Comparison of ENCODE assay signal across 7 cellular contexts in genomic region chr1:229342902-229343587, GRCh38. TPM values are rescaled to one million over a fixed set of nuclear protein-coding genes. Genes with fewer than 3 reads are reported as not detected.
DNase-seq lines count a peak whose midpoint lies in the region; ATAC-seq, FAIRE-seq and TF ChIP-seq lines count a peak whose summit lies in the region.

A gene with protein sequence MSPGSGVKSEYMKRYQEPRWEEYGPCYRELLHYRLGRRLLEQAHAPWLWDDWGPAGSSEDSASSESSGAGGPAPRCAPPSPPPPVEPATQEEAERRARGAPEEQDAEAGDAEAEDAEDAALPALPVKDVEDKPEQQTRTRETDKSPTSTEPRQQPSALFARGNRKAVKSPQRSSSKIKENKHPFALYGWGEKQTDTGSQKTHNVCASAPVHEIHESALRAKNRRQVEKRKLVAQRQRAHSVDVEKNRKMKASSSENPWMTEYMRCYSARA (minus strand): TSS chr1:229343047. CDS start chr1:229342465, 582 bp downstream.

- no peaks in the 10 kb centered on the region; the same call in 1 of the 2 replicates for H3K27me3 ChIP-seq in H9 (ENCODE audit: insufficient read depth, low read length)

- H3K79me2 ChIP-seq in H9 (ENCODE audit: insufficient read depth, low read length) = peaks cover 20% of the 10 kb centered on the region; the same call in 1 of the 2 replicates

- H4K20me1 ChIP-seq in H9 (ENCODE audit: control insufficient read depth, insufficient read depth, insufficient read length) = no peaks in the 10 kb centered on the region

- H3K14ac ChIP-seq in H9 (ENCODE audit: insufficient read depth, low read length) = peak within 1 kb of the TSS; percentile 77

- peaks cover 33 to 34% of the 10 kb centered on the region in 2 experiments for H3K4me1 Mint-ChIP-seq in H9

- no peak within 1 kb of the TSS for H3K23ac ChIP-seq in H9 (ENCODE audit: insufficient read length, low read depth, low read length)

- WGBS in H9 (ENCODE audit: extremely low coverage, insufficient read length, low lambda C conversion rate) = no CpG with 5 or more reads among the region's 57 CpGs

- H3K9me3 ChIP-seq in H9 (ENCODE audit: control insufficient read depth, low read depth, low read length) = no peaks in the 10 kb centered on the region

- no peak within 1 kb of the TSS for H2BK5ac ChIP-seq in H9 (ENCODE audit: insufficient read length, low read length)

- TF ChIP-seq POLR2A in GM12891 (IDR thresholded peaks at IDR 0.05; ENCODE audit: low read depth, low read length) = no peak

- peaks cover 6 to 9% of the 10 kb centered on the region in 2 experiments for H3K9me3 Mint-ChIP-seq in H9

- peaks cover 2% of the 10 kb centered on the region; the same call in 1 of the 2 replicates for H3K4me1 ChIP-seq in H9 (ENCODE audit: insufficient read depth, low read length)

- TF ChIP-seq CTCF in H9 (conservative IDR thresholded peaks at IDR 0.05) = no peak

- H3K4me2 ChIP-seq in H9 (ENCODE audit: insufficient read depth, insufficient read length, low read length) = peak within 1 kb of the TSS; percentile 77

- H2BK12ac ChIP-seq in H9 (ENCODE audit: insufficient read length, low read depth, low read length) = no peak within 1 kb of the TSS

- no peak within 1 kb of the TSS for H4K91ac ChIP-seq in H9 (ENCODE audit: insufficient read length, low read depth, low read length)

- H3K27ac ChIP-seq in H9 (ENCODE audit: insufficient read length, low read depth, low read length) (no peak within 1 kb of the TSS), cingulate gyrus (ENCODE audit: low read depth, low read length) (peak within 1 kb of the TSS; percentile 97)

- H3T11ph ChIP-seq in H9 (ENCODE audit: low read length) = no peak within 1 kb of the TSS

- H4K5ac ChIP-seq in H9 (ENCODE audit: insufficient read length, low read depth, low read length) = no peak within 1 kb of the TSS

- no peak within 1 kb of the TSS for H2AK5ac ChIP-seq in H9 (ENCODE audit: insufficient read length, low read length)

- H3K4me3 Mint-ChIP-seq in H9 = peak within 1 kb of the TSS; percentile 86 to 97

- H3K79me1 ChIP-seq in H9 (ENCODE audit: insufficient read depth, low read depth, low read length, poor library complexity, severe bottlenecking) = peaks cover 3% of the 10 kb centered on the region

- H2AFZ ChIP-seq in H9 (ENCODE audit: low read length) = no peak within 1 kb of the TSS

- peaks cover 49% of the 10 kb centered on the region for H3K27me3 Mint-ChIP-seq in H9 (ENCODE audit: low read depth)

- no peak within 1 kb of the TSS for H4K8ac ChIP-seq in H9 (replicated peaks; ENCODE audit: insufficient read length, low read depth, low read length)

- H3K4ac ChIP-seq in H9 (ENCODE audit: low read depth, low read length) = no peak within 1 kb of the TSS

- DNase-seq in GM12891 (ENCODE audit: insufficient read length, low spot score) (peak; percentile 45), H9 (peak; percentile 60), LoVo (ENCODE audit: low spot score) (peak; percentile 45), left kidney (ENCODE audit: low read depth, low spot score) (peak; percentile 74)
- peak; percentile 21 to 38 for DNase-seq in stimulated activated CD4-positive, alpha-beta T cell treated with anti-CD3 and anti-CD28 coated beads, Interleukin-2, amount 100 ng/mL, for 48 hours

- H3K9ac ChIP-seq in H9 (ENCODE audit: extremely low read depth, insufficient read length, low read length) = peak within 1 kb of the TSS; percentile 36

- H3K27ac Mint-ChIP-seq in H9 = no peak within 1 kb of the TSS; a peak in 1 of 7 replicates

- peak; percentile 37 to 44 for ATAC-seq in activated CD4-positive, CD25-positive, alpha-beta regulatory T cell treated with anti-CD3 and anti-CD28 coated beads, Interleukin-2, amount 50 U/mL, for 24 hours

- H2BK20ac ChIP-seq in H9 (ENCODE audit: low read depth, low read length, poor library complexity, severe bottlenecking) = no peak within 1 kb of the TSS

- peak within 1 kb of the TSS; percentile 81 for H3K18ac ChIP-seq in H9 (ENCODE audit: insufficient read length, low read depth, low read length)

- no peak within 1 kb of the TSS for H3K56ac ChIP-seq in H9 (ENCODE audit: insufficient read length, low read depth, low read length)

- H3K36me3 Mint-ChIP-seq in H9 (ENCODE audit: insufficient read depth in 1 of 3, low read depth in 3 of 3) = peaks cover 0 to 9% (median 5%) of the 10 kb centered on the region in 3 experiments; a peak in 3 of 7 replicates

- peak; percentile 48 for FAIRE-seq in GM12891 (lab: Jason Lieb, UNC)

- H2BK120ac ChIP-seq in H9 (ENCODE audit: low read depth, low read length, poor library complexity, severe bottlenecking) = no peak within 1 kb of the TSS

- H3K23me2 ChIP-seq in H9 (ENCODE audit: insufficient read length, low read depth, low read length, poor library complexity, severe bottlenecking) = peaks cover 4% of the 10 kb centered on the region

- H2BK15ac ChIP-seq in H9 (ENCODE audit: low read depth, low read length) = no peak within 1 kb of the TSS

TF ChIP-seq in GM12891, 5 proteins besides CTCF, POLR2A, EP300 and RAD21:
- TF ChIP-seq TAF1 (IDR thresholded peaks at IDR 0.05; ENCODE audit: low read depth, low read length) (no peak), POU2F2 (IDR thresholded peaks at IDR 0.05; ENCODE audit: low read depth, low read length) (no peak), SPI1 (IDR thresholded peaks at IDR 0.05; ENCODE audit: low read depth, low read length) (no peak), POLR2AphosphoS5 (IDR thresholded peaks at IDR 0.05; ENCODE audit: low read depth, low read length) (no peak), PAX5 (IDR thresholded peaks at IDR 0.05; ENCODE audit: insufficient read depth, low read length, severe bottlenecking) (no peak)
TF ChIP-seq in GM12891: peak in this region for 0.

RNA-seq across cellular contexts. Expression of the gene that starts here (rescaled TPM):
- polyA plus RNA-seq in GM12891 (2012; ENCODE audit: low read depth, missing spikeins) = 2.1 TPM
- 8.5 TPM in 2 replicates for total RNA-seq in H9 (2021)
